ENCODE assay signal across 8 cellular contexts in the genomic region with DNA sequence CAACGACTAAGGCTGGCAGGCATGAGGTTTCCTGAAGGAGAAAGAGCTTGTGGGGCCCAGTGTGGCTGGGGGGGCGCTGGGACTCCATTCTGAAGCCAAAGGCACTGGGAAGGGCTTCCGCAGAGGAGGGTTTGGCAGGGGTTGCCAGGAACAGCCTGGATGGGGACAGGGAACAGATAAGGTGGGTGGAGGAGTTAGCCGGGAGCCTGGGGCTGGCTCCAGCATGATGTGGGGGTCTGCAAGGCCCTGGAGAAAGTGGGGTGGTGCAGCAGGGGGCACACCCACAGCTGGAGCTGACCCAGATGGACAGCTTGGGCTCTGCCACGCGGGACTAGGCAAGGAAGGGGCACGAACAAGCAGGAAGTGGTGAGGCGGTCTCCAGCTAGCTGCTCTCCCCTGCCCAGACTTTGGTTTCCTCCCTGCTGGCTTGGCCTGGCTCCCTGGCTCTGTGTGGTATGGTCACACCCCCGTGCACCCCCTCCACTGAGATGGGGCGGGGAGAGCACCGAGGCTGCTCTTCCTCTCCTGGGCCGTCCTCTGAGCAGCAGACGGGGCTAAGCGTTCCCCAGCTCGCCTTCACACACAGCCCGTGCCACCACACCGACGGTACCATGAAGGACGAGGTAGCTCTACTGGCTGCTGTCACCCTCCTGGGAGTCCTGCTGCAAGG. TPM values are rescaled to one million over a fixed set of nuclear protein-coding genes. Genes with fewer than 3 reads are reported as not detected.
DNase-seq lines count a peak whose midpoint lies in the region; ATAC-seq and TF ChIP-seq lines count a peak whose summit lies in the region.

A gene with protein sequence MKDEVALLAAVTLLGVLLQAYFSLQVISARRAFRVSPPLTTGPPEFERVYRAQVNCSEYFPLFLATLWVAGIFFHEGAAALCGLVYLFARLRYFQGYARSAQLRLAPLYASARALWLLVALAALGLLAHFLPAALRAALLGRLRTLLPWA (plus strand): TSS at position 517 of the 670 bp plus-strand sequence. CDS start 95 bp downstream, at position 612.

- ATAC-seq in sciatic nerve, result peak; percentile 75

- peaks cover 0 to 56% of the 10 kb centered on the region in 2 donors for H3K4me1 ChIP-seq in right atrium auricular region

- peaks cover 16% of the 10 kb centered on the region for H3K36me3 ChIP-seq in right atrium auricular region

- no peaks in the 10 kb centered on the region for H3K27me3 ChIP-seq in right atrium auricular region

- WGBS in adipose tissue, 3 donors, result 6 to 55% (median 13%) methylated on average over 18 to 19 of the region's 19 CpGs

- peak within 1 kb of the TSS; percentile 3 to 64 for H3K4me3 ChIP-seq in right atrium auricular region

- intact Hi-C loops in sciatic nerve (cut with DNase I), result no loop called here

- H3K27ac ChIP-seq in adipose tissue (ENCODE audit: low read depth, low read length) (peak within 1 kb of the TSS; percentile 17), right atrium auricular region (peak within 1 kb of the TSS; percentile 64 to 78)

- H3K9me3 ChIP-seq in right atrium auricular region, result no peaks in the 10 kb centered on the region

- TF ChIP-seq CTCF in right atrium auricular region (IDR thresholded peaks at IDR 0.05), result no peak

- DNase-seq in EL (peak; percentile 8), NOMO-1 (lab: John Stamatoyannopoulos, UW; ENCODE audit: unreplicated experiment in 2 of 2) (peak; percentile 87 to 91), right atrium auricular region (ENCODE audit: low spot score) (peak; percentile 88), sciatic nerve (ENCODE audit: low spot score) (peak; percentile 85), hepatic stellate cell (ENCODE audit: low spot score) (no peak), NCI-H2171 treated with DMSO at 0.1 percent for 48 hours (lab: John Stamatoyannopoulos, UW) (no peak), DMS153 (lab: John Stamatoyannopoulos, UW) (no peak)

RNA-seq across cellular contexts. Expression of the gene that starts here (rescaled TPM):
- polyA plus RNA-seq in adipose tissue, result 10 to 100 TPM in 2 of 3 donors, 1 to 10 TPM in 1; 4.3 to 13.2 (median 12.8) TPM
- 10 to 100 TPM in 1 of 2 donors, 1 to 10 TPM in 1; 9.0 to 11.1 TPM for total RNA-seq in right atrium auricular region
- total RNA-seq in sciatic nerve, result 21.7 TPM

Comparison
In these comparisons a context has a peak if more than half of its experiments do, and no peak if none do; other contexts are left out.
1. DNase-seq: peak in EL (single experiment), NOMO-1 (2 of 2), right atrium auricular region (single experiment) and sciatic nerve (single experiment); none in hepatic stellate cell (single experiment), NCI-H2171 treated with DMSO at 0.1 percent for 48 hours (single experiment) and DMS153 (single experiment).